In genomic region chr6:32836873-32837272, GRCh38 we compare ENCODE assay signal across 11 cellular contexts. TPM values are rescaled to one million over a fixed set of nuclear protein-coding genes. Genes with fewer than 3 reads are reported as not detected.
DNase-seq lines count a peak whose midpoint lies in the region; ATAC-seq and TF ChIP-seq lines count a peak whose summit lies in the region.
"Had no signal": no experiment of that assay in that cellular context is flagged by ENCODE, and none has a peak within 500 bp of the region (broad histone marks: within the 10 kb centered on the region; RNA-seq: fewer than 3 reads in every experiment).

No MANE protein-coding gene starts in this region.

- no peak for TF ChIP-seq CTCF in OCI-LY3 (IDR thresholded peaks at IDR 0.05; ENCODE audit: low read depth, low read length)
- no peak for TF ChIP-seq CTCF in WERI-Rb-1 (IDR thresholded peaks at IDR 0.05; ENCODE audit: low read depth, low read length)

- H3K36me3 Mint-ChIP-seq in activated T-cell treated with anti-CD3 and anti-CD28 coated beads, Interleukin-2, amount 50 U/mL, for 72 hours (ENCODE audit: insufficient read depth in 2 of 2) = peaks cover 38 to 63% of the 10 kb centered on the region in 2 donors
- peaks cover 75% of the 10 kb centered on the region for H3K36me3 Mint-ChIP-seq in dendritic cell treated with granulocyte-macrophage colony-stimulating factor and Interleukin-4, amounts not matched to agents 40 ng/mL and 50 ng/mL, for 4 days (ENCODE audit: low read depth)
- peaks cover 71% of the 10 kb centered on the region for H3K36me3 Mint-ChIP-seq in stimulated activated memory B cell treated with anti-CD40 and anti-IgM and Interleukin-4, amounts not matched to agents 10 μg/mL and 1 μg/mL and 100 μg/mL, for 72 hours

- H3K4me1 Mint-ChIP-seq in activated T-cell treated with anti-CD3 and anti-CD28 coated beads, Interleukin-2, amount 50 U/mL, for 72 hours (ENCODE audit: low read depth) = peaks cover 90% of the 10 kb centered on the region
- peaks cover 42% of the 10 kb centered on the region for H3K4me1 Mint-ChIP-seq in dendritic cell treated with granulocyte-macrophage colony-stimulating factor and Interleukin-4, amounts not matched to agents 40 ng/mL and 50 ng/mL, for 4 days (ENCODE audit: low read depth)
- peaks cover 79% of the 10 kb centered on the region for H3K4me1 Mint-ChIP-seq in stimulated activated memory B cell treated with anti-CD40 and anti-IgM and Interleukin-4, amounts not matched to agents 10 μg/mL and 1 μg/mL and 100 μg/mL, for 72 hours

- H3K4me3 Mint-ChIP-seq in activated T-cell treated with anti-CD3 and anti-CD28 coated beads, Interleukin-2, amount 50 U/mL, for 72 hours = peak overlapping the region; percentile 85 to 99
- no peak overlapping the region for H3K4me3 Mint-ChIP-seq in dendritic cell treated with granulocyte-macrophage colony-stimulating factor and Interleukin-4, amounts not matched to agents 40 ng/mL and 50 ng/mL, for 4 days
- peak overlapping the region; percentile 88 for H3K4me3 Mint-ChIP-seq in stimulated activated memory B cell treated with anti-CD40 and anti-IgM and Interleukin-4, amounts not matched to agents 10 μg/mL and 1 μg/mL and 100 μg/mL, for 72 hours

- peak overlapping the region; percentile 96; the same call in 1 of the 2 replicates for H3K4me2 ChIP-seq in OCI-LY3 (ENCODE audit: low read length)

- H3K27me3 Mint-ChIP-seq in activated T-cell treated with anti-CD3 and anti-CD28 coated beads, Interleukin-2, amount 50 U/mL, for 72 hours (ENCODE audit: low read depth) = no peaks in the 10 kb centered on the region
- no peaks in the 10 kb centered on the region for H3K27me3 Mint-ChIP-seq in dendritic cell treated with granulocyte-macrophage colony-stimulating factor and Interleukin-4, amounts not matched to agents 40 ng/mL and 50 ng/mL, for 4 days
- H3K27me3 Mint-ChIP-seq in stimulated activated memory B cell treated with anti-CD40 and anti-IgM and Interleukin-4, amounts not matched to agents 10 μg/mL and 1 μg/mL and 100 μg/mL, for 72 hours = no peaks in the 10 kb centered on the region

- DNase-seq in activated T-cell treated with anti-CD3 and anti-CD28 coated beads, Interleukin-2, amount 50 U/mL, for 72 hours = no peak
- no peak for DNase-seq in activated T-cell treated with anti-CD3 and anti-CD28 coated beads for 4 hours
- no peak for DNase-seq in NCI-H524 (lab: John Stamatoyannopoulos, UW)
- DNase-seq in WERI-Rb-1 = no peak
- DNase-seq in NCI-H1694 (lab: John Stamatoyannopoulos, UW) = no peak
- DNase-seq: activated gamma-delta T cell treated with Interleukin-2 at 50 U/mL for 16 hours, colonic mucosa, NCI-H446 treated with DMSO at 0.1 percent for 48 hours had no signal

- H3K27me3 ChIP-seq in OCI-LY3 (ENCODE audit: low read depth, low read length) (no peaks in the 10 kb centered on the region), WERI-Rb-1 (ENCODE audit: insufficient read depth, low read depth, severe bottlenecking) (no peaks in the 10 kb centered on the region)
- H3K27me3 ChIP-seq: colonic mucosa had no signal

- no peak for ATAC-seq in activated T-cell treated with anti-CD3 and anti-CD28 coated beads, Interleukin-2, amount 50 U/mL, for 72 hours (replicated peaks in 1 of 2)
- ATAC-seq in stimulated activated memory B cell treated with anti-CD40 and anti-IgM and Interleukin-4, amounts not matched to agents 10 μg/mL and 1 μg/mL and 100 μg/mL, for 72 hours = no peak

- H3K36me3 ChIP-seq in OCI-LY3 (replicated peaks; ENCODE audit: low read depth, low read length) (peaks cover 42% of the 10 kb centered on the region), WERI-Rb-1 (no peaks in the 10 kb centered on the region)
- H3K36me3 ChIP-seq: colonic mucosa had no signal

- H3K9me3 ChIP-seq in OCI-LY3 (ENCODE audit: insufficient read depth, low read length) = no peaks in the 10 kb centered on the region
- H3K9me3 ChIP-seq in WERI-Rb-1 (ENCODE audit: severe bottlenecking) = no peaks in the 10 kb centered on the region
- H3K9me3 ChIP-seq: colonic mucosa had no signal

- H3K9me3 Mint-ChIP-seq in activated T-cell treated with anti-CD3 and anti-CD28 coated beads, Interleukin-2, amount 50 U/mL, for 72 hours = no peaks in the 10 kb centered on the region
- no peaks in the 10 kb centered on the region for H3K9me3 Mint-ChIP-seq in dendritic cell treated with granulocyte-macrophage colony-stimulating factor and Interleukin-4, amounts not matched to agents 40 ng/mL and 50 ng/mL, for 4 days
- H3K9me3 Mint-ChIP-seq in stimulated activated memory B cell treated with anti-CD40 and anti-IgM and Interleukin-4, amounts not matched to agents 10 μg/mL and 1 μg/mL and 100 μg/mL, for 72 hours = no peaks in the 10 kb centered on the region

- peaks cover 37% of the 10 kb centered on the region for H3K4me1 ChIP-seq in OCI-LY3 (ENCODE audit: low read length)

- H3K4me3 ChIP-seq in OCI-LY3 (ENCODE audit: low read length) (no peak overlapping the region), WERI-Rb-1 (ENCODE audit: low read depth, low read length) (no peak overlapping the region)

- intact Hi-C loops in dendritic cell treated with granulocyte-macrophage colony-stimulating factor and Interleukin-4, amounts not matched to agents 40 ng/mL and 50 ng/mL, for 4 days (cut with micrococcal nuclease) = no loop called here

- H3K27ac ChIP-seq in OCI-LY3 (ENCODE audit: low read length) (no peak overlapping the region), WERI-Rb-1 (no peak overlapping the region)

- no peaks in the 10 kb centered on the region for H4K20me1 ChIP-seq in OCI-LY3 (ENCODE audit: insufficient read depth, low read length)

- no peak overlapping the region for H3K9ac ChIP-seq in OCI-LY3 (ENCODE audit: low read length)

- H3K27ac Mint-ChIP-seq in activated T-cell treated with anti-CD3 and anti-CD28 coated beads, Interleukin-2, amount 50 U/mL, for 72 hours = peak overlapping the region; percentile 98
- peak overlapping the region; percentile 88 for H3K27ac Mint-ChIP-seq in dendritic cell treated with granulocyte-macrophage colony-stimulating factor and Interleukin-4, amounts not matched to agents 40 ng/mL and 50 ng/mL, for 4 days
- H3K27ac Mint-ChIP-seq in stimulated activated memory B cell treated with anti-CD40 and anti-IgM and Interleukin-4, amounts not matched to agents 10 μg/mL and 1 μg/mL and 100 μg/mL, for 72 hours = peak overlapping the region; percentile 60

- no peak overlapping the region for H2AFZ ChIP-seq in OCI-LY3 (ENCODE audit: low read depth, low read length)

- H3K79me2 ChIP-seq in OCI-LY3 (ENCODE audit: low read length) = peaks cover 15% of the 10 kb centered on the region

RNA-seq across cellular contexts. Expression of gene TAP2, which starts 1.7 kb away (rescaled TPM):
- 100 to 1,000 TPM; 117 to 127 TPM for total RNA-seq in activated T-cell treated with anti-CD3 and anti-CD28 coated beads, Interleukin-2, amount 50 U/mL, for 72 hours

RNA-seq across cellular contexts. Expression of gene PSMB8, which starts 7.0 kb away (rescaled TPM):
- 100 to 1,000 TPM; 301 to 305 TPM for total RNA-seq in activated T-cell treated with anti-CD3 and anti-CD28 coated beads, Interleukin-2, amount 50 U/mL, for 72 hours

RNA-seq across cellular contexts. Expression of gene TAP1, which starts 16.6 kb away (rescaled TPM):
- 100 to 1,000 TPM; 328 to 373 TPM for total RNA-seq in activated T-cell treated with anti-CD3 and anti-CD28 coated beads, Interleukin-2, amount 50 U/mL, for 72 hours

RNA-seq across cellular contexts. Expression of gene PSMB9, which starts 17.1 kb away (rescaled TPM):
- total RNA-seq in activated T-cell treated with anti-CD3 and anti-CD28 coated beads, Interleukin-2, amount 50 U/mL, for 72 hours = 100 to 1,000 TPM; 271 to 299 TPM

RNA-seq across cellular contexts. Expression of gene HLA-DOB, which starts 20.1 kb away (rescaled TPM):
- 1 to 10 TPM; 8.0 to 8.1 TPM for total RNA-seq in activated T-cell treated with anti-CD3 and anti-CD28 coated beads, Interleukin-2, amount 50 U/mL, for 72 hours
